ENCODE assay signal across 8 cellular contexts in the genomic region with DNA sequence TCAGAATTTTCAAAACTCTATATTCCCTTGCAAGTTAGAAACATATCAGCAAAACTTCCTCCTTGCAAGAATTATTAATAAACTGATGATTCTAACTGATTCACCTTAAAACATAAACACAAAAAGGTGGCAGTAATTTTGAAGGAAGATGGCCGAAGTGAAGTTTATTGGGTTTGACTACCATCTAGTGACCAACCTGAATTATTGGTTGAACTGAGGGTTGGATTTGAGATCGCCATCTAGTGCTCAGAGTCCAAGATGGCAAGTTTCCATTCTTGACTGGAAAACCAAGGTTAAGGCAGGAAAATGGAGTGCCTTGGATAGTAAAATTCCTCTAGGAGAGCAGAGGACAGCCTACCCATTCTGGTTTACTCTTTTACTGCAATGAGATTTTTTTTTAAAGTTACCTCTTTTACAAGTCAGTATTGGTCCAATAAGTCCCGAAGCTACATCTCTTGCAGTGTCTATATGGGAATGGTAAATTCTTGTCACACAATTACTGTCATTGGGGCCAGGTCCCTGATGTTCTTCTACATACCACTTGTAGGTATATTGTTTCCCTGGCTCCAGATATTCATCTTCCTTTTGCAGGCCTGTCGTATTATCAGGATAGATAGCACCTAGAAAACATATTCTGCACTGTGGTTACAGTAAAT. TPM values are rescaled to one million over a fixed set of nuclear protein-coding genes. Genes with fewer than 3 reads are reported as not detected.
DNase-seq lines count a peak whose midpoint lies in the region; ATAC-seq and TF ChIP-seq lines count a peak whose summit lies in the region.

No MANE protein-coding gene starts in this region.

- ATAC-seq in GM19463 (IDR thresholded peaks at IDR 0.05; ENCODE audit: unreplicated experiment) = peak; percentile 71
- peak; percentile 64 for ATAC-seq in HG03460 (IDR thresholded peaks at IDR 0.05; ENCODE audit: unreplicated experiment)
- peak; percentile 88 for ATAC-seq in activated B cell treated with CpG ODN at 0.5 μM for 24 hours (ENCODE audit: low read depth)

- H3K27ac Mint-ChIP-seq in activated B cell treated with CpG ODN at 0.5 μM for 24 hours = no peak overlapping the region
- no peak overlapping the region for H3K27ac Mint-ChIP-seq in glutamatergic neuron (ENCODE audit: unreplicated experiment)

- H3K4me1 Mint-ChIP-seq in activated B cell treated with CpG ODN at 0.5 μM for 24 hours (peaks cover 19% of the 10 kb centered on the region), glutamatergic neuron (ENCODE audit: low read depth, unreplicated experiment) (no peaks in the 10 kb centered on the region)

- intact Hi-C loops in activated B cell treated with CpG ODN at 0.5 μM for 24 hours (cut with micrococcal nuclease) = loop anchor here (1.0 to 5.0 kb wide), 5 partner anchors 70 to 444 kb away; partner anchors contain the start of gene HPS3

- H3K27me3 Mint-ChIP-seq in activated B cell treated with CpG ODN at 0.5 μM for 24 hours (no peaks in the 10 kb centered on the region), glutamatergic neuron (ENCODE audit: unreplicated experiment) (no peaks in the 10 kb centered on the region)

- no peaks in the 10 kb centered on the region for H3K27me3 ChIP-seq in parathyroid adenoma (ENCODE audit: control insufficient read depth, insufficient read depth, low read length)

- no peaks in the 10 kb centered on the region for H3K36me3 ChIP-seq in parathyroid adenoma (ENCODE audit: control insufficient read depth, insufficient read depth, low read length)

- H3K9ac ChIP-seq in parathyroid adenoma = no peak overlapping the region

- H3K9me3 ChIP-seq in parathyroid adenoma (ENCODE audit: control insufficient read depth, low read length) = no peaks in the 10 kb centered on the region

- no peak overlapping the region for H3K27ac ChIP-seq in parathyroid adenoma

- CTCF ChIA-PET in activated B cell treated with CpG ODN at 0.5 μM for 24 hours (lab: Charles Lee) = interaction anchor here (0.7 to 9.5 kb wide), 7 partner anchors 13 to 318 kb away, joined by 3 to 208 read pairs (median 4); partner anchors contain the start of gene HPS3

- no peaks in the 10 kb centered on the region for H3K9me3 Mint-ChIP-seq in activated B cell treated with CpG ODN at 0.5 μM for 24 hours
- H3K9me3 Mint-ChIP-seq in glutamatergic neuron (ENCODE audit: unreplicated experiment) = peaks cover 1% of the 10 kb centered on the region

- H3K4me1 ChIP-seq in parathyroid adenoma = no peaks in the 10 kb centered on the region

- DNase-seq in EL = peak; percentile 83
- peak; percentile 56 for DNase-seq in NCI-H226
- DNase-seq in activated B cell treated with CpG ODN at 0.5 μM for 24 hours = no peak
- DNase-seq in glutamatergic neuron = no peak
- DNase-seq in stimulated activated CD4-positive, alpha-beta T cell treated with anti-CD3 and anti-CD28 coated beads, Interleukin-2, amount 100 ng/mL, for 48 hours = no peak

- peak; percentile 92 for TF ChIP-seq CTCF in activated B cell treated with CpG ODN at 0.5 μM for 24 hours (IDR thresholded peaks at IDR 0.05)
- TF ChIP-seq CTCF in glutamatergic neuron (IDR thresholded peaks at IDR 0.05; ENCODE audit: partially characterized antibody, unreplicated experiment) = peak; percentile 79
- TF ChIP-seq CTCF in parathyroid adenoma (IDR thresholded peaks at IDR 0.05) = peak; percentile 92

- H2AFZ ChIP-seq in parathyroid adenoma = peak overlapping the region; percentile 61

- H3K36me3 Mint-ChIP-seq in activated B cell treated with CpG ODN at 0.5 μM for 24 hours (ENCODE audit: low read depth) = no peaks in the 10 kb centered on the region
- no peaks in the 10 kb centered on the region for H3K36me3 Mint-ChIP-seq in glutamatergic neuron (ENCODE audit: unreplicated experiment)

- no peak overlapping the region for H3K4me2 ChIP-seq in parathyroid adenoma (ENCODE audit: low read length)

- POLR2A ChIA-PET in activated B cell treated with CpG ODN at 0.5 μM for 24 hours (lab: Charles Lee) = interaction anchor here (0.6 to 2.3 kb wide), 3 partner anchors 122 to 151 kb away, joined by 3 to 7 read pairs (median 7); partner anchors contain the start of gene HPS3

- H3K4me3 ChIP-seq in parathyroid adenoma (ENCODE audit: low read depth, low read length) = no peak overlapping the region

- H3K4me3 Mint-ChIP-seq in activated B cell treated with CpG ODN at 0.5 μM for 24 hours (no peak overlapping the region), glutamatergic neuron (ENCODE audit: unreplicated experiment) (no peak overlapping the region)

- no peaks in the 10 kb centered on the region for H3K79me2 ChIP-seq in parathyroid adenoma

RNA-seq across cellular contexts. Expression of gene CP, which starts 51.6 kb away (rescaled TPM):
- total RNA-seq in activated B cell treated with CpG ODN at 0.5 μM for 24 hours (not detected in 2 replicates), glutamatergic neuron (ENCODE audit: unreplicated experiment) (not detected)

Comparison
In these comparisons a context has a peak if more than half of its experiments do, and no peak if none do; other contexts are left out.
1. DNase-seq: peak in EL (single experiment) and NCI-H226 (single experiment); none in activated B cell treated with CpG ODN at 0.5 μM for 24 hours (single experiment), glutamatergic neuron (single experiment) and stimulated activated CD4-positive, alpha-beta T cell treated with anti-CD3 and anti-CD28 coated beads, Interleukin-2, amount 100 ng/mL, for 48 hours (0 of 2).
2. Peak in every context shown above with its lines, with median percentiles within 50 percentile points of each other: ATAC-seq and CTCF ChIP-seq.